ENCODE assay signal across 1 cellular context in the genomic region with DNA sequence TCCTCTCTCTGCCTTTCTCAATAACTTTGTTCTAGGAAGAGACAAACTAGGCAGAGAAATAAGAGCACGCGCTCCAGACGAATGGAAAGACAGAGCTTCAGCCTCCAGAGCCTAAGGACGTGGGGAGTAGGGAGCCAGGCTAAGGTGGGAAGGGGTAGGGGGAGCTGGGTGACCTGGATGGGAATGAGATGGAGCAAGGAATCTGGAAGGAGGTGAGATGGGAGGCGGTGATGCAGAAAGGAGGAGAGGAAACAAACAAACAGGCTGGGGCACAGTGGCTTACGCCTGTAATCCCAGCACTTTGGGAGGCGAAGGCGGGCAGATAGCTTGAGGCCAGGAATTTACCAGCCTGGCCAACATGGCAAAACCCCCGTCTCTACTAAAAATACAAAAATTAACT.
TF ChIP-seq lines count a peak whose summit lies in the region.

No MANE protein-coding gene starts in this region.

TF ChIP-seq in H1, 55 proteins besides CTCF, POLR2A, EP300 and RAD21:
- no peak for TF ChIP-seq TAF1 (IDR thresholded peaks at IDR 0.05; ENCODE audit: low read depth, low read length)
- TF ChIP-seq JUND (IDR thresholded peaks at IDR 0.05; ENCODE audit: low read length): no peak
- no peak for TF ChIP-seq HDAC6 (IDR thresholded peaks at IDR 0.05; ENCODE audit: low read depth, low read length)
- no peak for TF ChIP-seq MAFK (IDR thresholded peaks at IDR 0.05; ENCODE audit: low read depth, low read length)
- TF ChIP-seq BACH1 (IDR thresholded peaks at IDR 0.05; ENCODE audit: low read length): no peak
- TF ChIP-seq TAF7 (optimal IDR thresholded peaks at IDR 0.05; ENCODE audit: borderline replicate concordance, low read depth, low read length): no peak
- no peak for TF ChIP-seq TCF12 (IDR thresholded peaks at IDR 0.05; ENCODE audit: low read depth, low read length)
- TF ChIP-seq, protein P1, sequence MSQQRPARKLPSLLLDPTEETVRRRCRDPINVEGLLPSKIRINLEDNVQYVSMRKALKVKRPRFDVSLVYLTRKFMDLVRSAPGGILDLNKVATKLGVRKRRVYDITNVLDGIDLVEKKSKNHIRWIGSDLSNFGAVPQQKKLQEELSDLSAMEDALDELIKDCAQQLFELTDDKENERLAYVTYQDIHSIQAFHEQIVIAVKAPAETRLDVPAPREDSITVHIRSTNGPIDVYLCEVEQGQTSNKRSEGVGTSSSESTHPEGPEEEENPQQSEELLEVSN (IDR thresholded peaks at IDR 0.05): no peak
- no peak for TF ChIP-seq GABPA (IDR thresholded peaks at IDR 0.05; ENCODE audit: borderline replicate concordance, insufficient read depth, low read length)
- no peak for TF ChIP-seq KDM1A (IDR thresholded peaks at IDR 0.05; ENCODE audit: borderline replicate concordance, low read length)
- TF ChIP-seq CEBPB (IDR thresholded peaks at IDR 0.05; ENCODE audit: low read depth, low read length): no peak
- TF ChIP-seq CHD2 (IDR thresholded peaks at IDR 0.05; ENCODE audit: low read length): no peak
- no peak for TF ChIP-seq SAP30 (IDR thresholded peaks at IDR 0.05; ENCODE audit: insufficient read depth, insufficient replicate concordance, low read length)
- no peak for TF ChIP-seq NRF1 (IDR thresholded peaks at IDR 0.05; ENCODE audit: low read depth, low read length)
- TF ChIP-seq POLR2AphosphoS5 (IDR thresholded peaks at IDR 0.05; ENCODE audit: low read depth, low read length): no peak
- TF ChIP-seq, protein P2, sequence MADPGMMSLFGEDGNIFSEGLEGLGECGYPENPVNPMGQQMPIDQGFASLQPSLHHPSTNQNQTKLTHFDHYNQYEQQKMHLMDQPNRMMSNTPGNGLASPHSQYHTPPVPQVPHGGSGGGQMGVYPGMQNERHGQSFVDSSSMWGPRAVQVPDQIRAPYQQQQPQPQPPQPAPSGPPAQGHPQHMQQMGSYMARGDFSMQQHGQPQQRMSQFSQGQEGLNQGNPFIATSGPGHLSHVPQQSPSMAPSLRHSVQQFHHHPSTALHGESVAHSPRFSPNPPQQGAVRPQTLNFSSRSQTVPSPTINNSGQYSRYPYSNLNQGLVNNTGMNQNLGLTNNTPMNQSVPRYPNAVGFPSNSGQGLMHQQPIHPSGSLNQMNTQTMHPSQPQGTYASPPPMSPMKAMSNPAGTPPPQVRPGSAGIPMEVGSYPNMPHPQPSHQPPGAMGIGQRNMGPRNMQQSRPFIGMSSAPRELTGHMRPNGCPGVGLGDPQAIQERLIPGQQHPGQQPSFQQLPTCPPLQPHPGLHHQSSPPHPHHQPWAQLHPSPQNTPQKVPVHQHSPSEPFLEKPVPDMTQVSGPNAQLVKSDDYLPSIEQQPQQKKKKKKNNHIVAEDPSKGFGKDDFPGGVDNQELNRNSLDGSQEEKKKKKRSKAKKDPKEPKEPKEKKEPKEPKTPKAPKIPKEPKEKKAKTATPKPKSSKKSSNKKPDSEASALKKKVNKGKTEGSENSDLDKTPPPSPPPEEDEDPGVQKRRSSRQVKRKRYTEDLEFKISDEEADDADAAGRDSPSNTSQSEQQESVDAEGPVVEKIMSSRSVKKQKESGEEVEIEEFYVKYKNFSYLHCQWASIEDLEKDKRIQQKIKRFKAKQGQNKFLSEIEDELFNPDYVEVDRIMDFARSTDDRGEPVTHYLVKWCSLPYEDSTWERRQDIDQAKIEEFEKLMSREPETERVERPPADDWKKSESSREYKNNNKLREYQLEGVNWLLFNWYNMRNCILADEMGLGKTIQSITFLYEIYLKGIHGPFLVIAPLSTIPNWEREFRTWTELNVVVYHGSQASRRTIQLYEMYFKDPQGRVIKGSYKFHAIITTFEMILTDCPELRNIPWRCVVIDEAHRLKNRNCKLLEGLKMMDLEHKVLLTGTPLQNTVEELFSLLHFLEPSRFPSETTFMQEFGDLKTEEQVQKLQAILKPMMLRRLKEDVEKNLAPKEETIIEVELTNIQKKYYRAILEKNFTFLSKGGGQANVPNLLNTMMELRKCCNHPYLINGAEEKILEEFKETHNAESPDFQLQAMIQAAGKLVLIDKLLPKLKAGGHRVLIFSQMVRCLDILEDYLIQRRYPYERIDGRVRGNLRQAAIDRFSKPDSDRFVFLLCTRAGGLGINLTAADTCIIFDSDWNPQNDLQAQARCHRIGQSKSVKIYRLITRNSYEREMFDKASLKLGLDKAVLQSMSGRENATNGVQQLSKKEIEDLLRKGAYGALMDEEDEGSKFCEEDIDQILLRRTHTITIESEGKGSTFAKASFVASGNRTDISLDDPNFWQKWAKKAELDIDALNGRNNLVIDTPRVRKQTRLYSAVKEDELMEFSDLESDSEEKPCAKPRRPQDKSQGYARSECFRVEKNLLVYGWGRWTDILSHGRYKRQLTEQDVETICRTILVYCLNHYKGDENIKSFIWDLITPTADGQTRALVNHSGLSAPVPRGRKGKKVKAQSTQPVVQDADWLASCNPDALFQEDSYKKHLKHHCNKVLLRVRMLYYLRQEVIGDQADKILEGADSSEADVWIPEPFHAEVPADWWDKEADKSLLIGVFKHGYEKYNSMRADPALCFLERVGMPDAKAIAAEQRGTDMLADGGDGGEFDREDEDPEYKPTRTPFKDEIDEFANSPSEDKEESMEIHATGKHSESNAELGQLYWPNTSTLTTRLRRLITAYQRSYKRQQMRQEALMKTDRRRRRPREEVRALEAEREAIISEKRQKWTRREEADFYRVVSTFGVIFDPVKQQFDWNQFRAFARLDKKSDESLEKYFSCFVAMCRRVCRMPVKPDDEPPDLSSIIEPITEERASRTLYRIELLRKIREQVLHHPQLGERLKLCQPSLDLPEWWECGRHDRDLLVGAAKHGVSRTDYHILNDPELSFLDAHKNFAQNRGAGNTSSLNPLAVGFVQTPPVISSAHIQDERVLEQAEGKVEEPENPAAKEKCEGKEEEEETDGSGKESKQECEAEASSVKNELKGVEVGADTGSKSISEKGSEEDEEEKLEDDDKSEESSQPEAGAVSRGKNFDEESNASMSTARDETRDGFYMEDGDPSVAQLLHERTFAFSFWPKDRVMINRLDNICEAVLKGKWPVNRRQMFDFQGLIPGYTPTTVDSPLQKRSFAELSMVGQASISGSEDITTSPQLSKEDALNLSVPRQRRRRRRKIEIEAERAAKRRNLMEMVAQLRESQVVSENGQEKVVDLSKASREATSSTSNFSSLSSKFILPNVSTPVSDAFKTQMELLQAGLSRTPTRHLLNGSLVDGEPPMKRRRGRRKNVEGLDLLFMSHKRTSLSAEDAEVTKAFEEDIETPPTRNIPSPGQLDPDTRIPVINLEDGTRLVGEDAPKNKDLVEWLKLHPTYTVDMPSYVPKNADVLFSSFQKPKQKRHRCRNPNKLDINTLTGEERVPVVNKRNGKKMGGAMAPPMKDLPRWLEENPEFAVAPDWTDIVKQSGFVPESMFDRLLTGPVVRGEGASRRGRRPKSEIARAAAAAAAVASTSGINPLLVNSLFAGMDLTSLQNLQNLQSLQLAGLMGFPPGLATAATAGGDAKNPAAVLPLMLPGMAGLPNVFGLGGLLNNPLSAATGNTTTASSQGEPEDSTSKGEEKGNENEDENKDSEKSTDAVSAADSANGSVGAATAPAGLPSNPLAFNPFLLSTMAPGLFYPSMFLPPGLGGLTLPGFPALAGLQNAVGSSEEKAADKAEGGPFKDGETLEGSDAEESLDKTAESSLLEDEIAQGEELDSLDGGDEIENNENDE (IDR thresholded peaks at IDR 0.05; ENCODE audit: insufficient replicate concordance, low read length): no peak
- TF ChIP-seq, protein P3, sequence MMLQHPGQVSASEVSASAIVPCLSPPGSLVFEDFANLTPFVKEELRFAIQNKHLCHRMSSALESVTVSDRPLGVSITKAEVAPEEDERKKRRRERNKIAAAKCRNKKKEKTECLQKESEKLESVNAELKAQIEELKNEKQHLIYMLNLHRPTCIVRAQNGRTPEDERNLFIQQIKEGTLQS (IDR thresholded peaks at IDR 0.05; ENCODE audit: insufficient read depth, low read depth, low read length): no peak
- TF ChIP-seq BRCA1 (IDR thresholded peaks at IDR 0.05; ENCODE audit: low read depth, low read length): no peak
